13 cellular contexts compared by ENCODE assay signal in the genomic region with DNA sequence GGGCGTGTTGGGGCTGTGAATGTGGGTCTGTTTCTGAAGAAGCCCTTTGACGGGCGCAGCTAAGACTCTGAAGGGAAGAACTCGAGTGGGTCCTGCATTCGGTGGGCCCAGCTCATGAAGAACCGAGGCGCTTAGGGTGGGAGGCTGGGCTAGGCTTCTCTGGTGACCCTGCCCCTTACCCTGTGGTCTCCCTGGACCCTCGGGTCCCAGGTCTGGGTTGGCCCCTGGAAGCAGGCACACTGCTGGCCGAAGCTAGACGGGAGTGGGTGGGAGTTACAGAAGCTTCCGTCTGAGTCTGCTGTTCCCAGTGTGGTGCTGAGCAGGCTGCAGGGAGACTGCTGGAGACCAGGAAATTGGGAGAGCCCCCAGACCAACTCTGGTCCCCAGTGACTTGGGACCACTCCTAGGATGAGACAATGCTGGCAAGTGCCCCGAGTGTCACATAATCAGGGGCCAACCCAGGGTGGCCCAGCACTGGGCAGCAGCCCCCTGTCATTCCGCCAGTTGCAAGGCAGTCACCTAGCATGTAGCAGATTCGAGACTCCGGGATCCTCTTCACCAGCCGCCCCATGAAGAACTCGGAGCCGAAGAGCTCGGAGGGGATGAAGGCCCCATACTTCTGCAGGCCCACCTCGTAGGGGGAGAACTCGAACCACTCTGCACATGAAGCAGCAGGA. TPM values are rescaled to one million over a fixed set of nuclear protein-coding genes. Genes with fewer than 3 reads are reported as not detected.
"Had no signal": no experiment of that assay in that cellular context is flagged by ENCODE, and none has a peak within 500 bp of the region (broad histone marks: within the 10 kb centered on the region; RNA-seq: fewer than 3 reads in every experiment).

No MANE protein-coding gene starts in this region.

- H3K36me3 ChIP-seq: adrenal gland, right atrium auricular region, thyroid gland, vagina had no signal

- H3K27ac Mint-ChIP-seq: activated CD4-positive, alpha-beta T cell treated with anti-CD3 and anti-CD28 coated beads for 36 hours; activated CD8-positive, alpha-beta T cell treated with anti-CD3 and anti-CD28 coated beads for 36 hours; activated naive CD4-positive, alpha-beta T cell treated with anti-CD3 and anti-CD28 coated beads for 36 hours; activated T-helper 1 cell treated with anti-CD3 and anti-CD28 coated beads, Interleukin-12 subunit alpha, Interleukin-12 subunit beta, Interleukin-2, Interleukin-4 antibody, amounts not matched to agents 30 ng/mL and 10 ng/mL and 1 ng/mL, durations not matched to agents 14 hours and 24 hours and 36 hours had no signal

- H3K9me3 ChIP-seq: adrenal gland, right atrium auricular region, thyroid gland, vagina had no signal

- H3K27me3 Mint-ChIP-seq: activated CD4-positive, alpha-beta T cell treated with anti-CD3 and anti-CD28 coated beads for 36 hours had no signal

- FAIRE-seq: kidney, small intestine had no signal

- H3K27me3 ChIP-seq: adrenal gland, right atrium auricular region, thyroid gland, vagina had no signal

- H3K27ac ChIP-seq: adrenal gland, coronary artery, epithelial cell of prostate, right atrium auricular region, thyroid gland, vagina had no signal

- H3K4me3 Mint-ChIP-seq: activated CD4-positive, alpha-beta T cell treated with anti-CD3 and anti-CD28 coated beads for 36 hours; activated CD8-positive, alpha-beta T cell treated with anti-CD3 and anti-CD28 coated beads for 36 hours; activated naive CD4-positive, alpha-beta T cell treated with anti-CD3 and anti-CD28 coated beads for 36 hours; activated T-helper 1 cell treated with anti-CD3 and anti-CD28 coated beads, Interleukin-12 subunit alpha, Interleukin-12 subunit beta, Interleukin-2, Interleukin-4 antibody, amounts not matched to agents 30 ng/mL and 10 ng/mL and 1 ng/mL, durations not matched to agents 14 hours and 24 hours and 36 hours had no signal

- H3K4me3 ChIP-seq: adrenal gland, coronary artery, right atrium auricular region, thyroid gland, vagina had no signal

- H3K4me1 ChIP-seq: adrenal gland, vagina had no signal

- H3K9me3 Mint-ChIP-seq: activated CD8-positive, alpha-beta T cell treated with anti-CD3 and anti-CD28 coated beads for 36 hours; activated naive CD4-positive, alpha-beta T cell treated with anti-CD3 and anti-CD28 coated beads for 36 hours; activated T-helper 1 cell treated with anti-CD3 and anti-CD28 coated beads, Interleukin-12 subunit alpha, Interleukin-12 subunit beta, Interleukin-2, Interleukin-4 antibody, amounts not matched to agents 30 ng/mL and 10 ng/mL and 1 ng/mL, durations not matched to agents 14 hours and 24 hours and 36 hours had no signal

- H3K4me1 Mint-ChIP-seq: activated CD4-positive, alpha-beta T cell treated with anti-CD3 and anti-CD28 coated beads for 36 hours had no signal

RNA-seq across cellular contexts. Expression of a gene that starts 31.8 kb away (rescaled TPM):
- total RNA-seq: activated CD4-positive, alpha-beta T cell treated with anti-CD3 and anti-CD28 coated beads for 36 hours; activated CD8-positive, alpha-beta T cell treated with anti-CD3 and anti-CD28 coated beads for 36 hours; activated naive CD4-positive, alpha-beta T cell treated with anti-CD3 and anti-CD28 coated beads for 36 hours; activated T-helper 1 cell treated with anti-CD3 and anti-CD28 coated beads, Interleukin-12 subunit alpha, Interleukin-12 subunit beta, Interleukin-2, Interleukin-4 antibody, amounts not matched to agents 30 ng/mL and 10 ng/mL and 1 ng/mL, durations not matched to agents 14 hours and 24 hours and 36 hours; kidney; liver; thyroid gland had no signal
